Comparison of ENCODE assay signal across 8 cellular contexts in the genomic region with DNA sequence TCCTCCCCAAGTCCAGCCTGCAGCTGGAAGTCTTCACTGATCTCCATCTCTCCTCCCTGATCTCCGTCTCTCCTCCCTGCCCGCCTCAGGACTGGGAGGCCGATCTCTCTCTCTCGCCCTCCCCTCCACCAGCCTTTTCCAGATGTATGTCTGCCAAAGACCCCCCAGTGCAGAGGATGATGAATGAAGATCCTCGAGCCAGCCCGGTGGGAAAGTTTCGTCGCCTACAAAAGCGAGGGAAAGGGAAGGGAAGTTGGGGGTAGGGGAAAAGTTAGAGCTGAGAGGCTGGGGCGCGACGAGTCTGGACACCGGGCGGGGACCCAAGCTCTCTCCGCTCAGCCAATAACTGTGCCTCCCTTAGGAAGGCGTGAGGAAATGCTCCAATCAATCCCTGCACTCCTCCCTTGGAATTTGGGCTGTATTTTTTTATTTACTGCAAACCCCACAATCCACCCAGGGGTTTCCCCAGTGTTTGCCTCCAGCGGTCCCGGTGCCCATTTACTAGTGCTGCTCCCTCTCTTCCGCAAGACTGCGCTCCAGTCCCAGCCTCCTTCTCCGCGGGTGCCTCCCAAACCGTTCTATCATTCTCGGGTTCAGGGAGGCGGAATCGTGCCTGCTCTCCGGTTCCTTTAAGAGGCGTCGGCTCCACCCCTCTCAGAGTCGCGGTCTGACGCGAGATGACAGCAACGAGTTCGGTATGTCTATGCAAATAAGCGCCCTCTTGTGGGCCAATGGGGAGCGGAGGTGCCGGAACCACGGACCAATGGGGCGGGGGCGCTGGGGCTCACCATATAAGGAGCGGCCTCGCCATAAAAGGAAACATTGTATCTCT. TPM values are rescaled to one million over a fixed set of nuclear protein-coding genes. Genes with fewer than 3 reads are reported as not detected.
A peak's percentile ranks its signal among the peaks of the same experiment; 100 is the strongest.
DNase-seq lines count a peak whose midpoint lies in the region; TF ChIP-seq lines count a peak whose summit lies in the region.

A gene (plus strand): TSS at position 818 of the 832 bp plus-strand sequence. CDS start 388 bp downstream, outside the sequence.

- H3K9me3 ChIP-seq in suprapubic skin: no peaks in the 10 kb centered on the region

- TF ChIP-seq CTCF in suprapubic skin (IDR thresholded peaks at IDR 0.05): no peak

- under 1% methylated on average over 37 of the region's 43 CpGs for WGBS in suprapubic skin

- peak within 1 kb of the TSS; percentile 96 for H3K27ac ChIP-seq in suprapubic skin

- TF ChIP-seq EP300 in suprapubic skin (IDR thresholded peaks at IDR 0.05): no peak

- H3K27me3 ChIP-seq in suprapubic skin: no peaks in the 10 kb centered on the region

- peak within 1 kb of the TSS; percentile 94 for H3K4me3 ChIP-seq in suprapubic skin

- POLR2A ChIA-PET in HEK293T (lab: Yijun Ruan, JAX): interaction anchor here (0.7 to 4.3 kb wide), 10 partner anchors 11 to 241 kb away, joined by 3 to 30 read pairs (median 4); a partner anchor contains a TSS

- peaks cover 41% of the 10 kb centered on the region for H3K4me1 ChIP-seq in suprapubic skin

- CTCF ChIA-PET in HEK293T (lab: Yijun Ruan, JAX): interaction anchor here (0.6 to 1.6 kb wide), 5 partner anchors 27 to 678 kb away, joined by 3 to 6 read pairs (median 3); a partner anchor contains a TSS

- peaks cover 3% of the 10 kb centered on the region for H3K36me3 ChIP-seq in suprapubic skin

- DNase-seq in GF-D8 (lab: John Stamatoyannopoulos, UW): peak; percentile 97
- DNase-seq in HEK293T (ENCODE audit: extremely low spot score): peak; percentile 91
- DNase-seq in NAMALWA (ENCODE audit: low spot score): peak; percentile 99
- DNase-seq in SK-N-DZ (ENCODE audit: low spot score): peak; percentile 99
- peak; percentile 99 for DNase-seq in activated naive CD4-positive, alpha-beta T cell treated with anti-CD3 and anti-CD28 coated beads, Interleukin-2, amount 50 U/mL, for 16 hours
- peak; percentile 95 for DNase-seq in germinal center (ENCODE audit: low spot score)
- DNase-seq in non-pigmented ciliary epithelial cell (ENCODE audit: low read depth): peak; percentile 97
- peak; percentile 100 for DNase-seq in suprapubic skin (ENCODE audit: low spot score in 2 of 2)

- no peak for TF ChIP-seq POLR2A in suprapubic skin (IDR thresholded peaks at IDR 0.05)

TF ChIP-seq in HEK293T, 16 proteins besides CTCF, POLR2A, EP300 and RAD21:
- TF ChIP-seq SUZ12 (IDR thresholded peaks at IDR 0.05): no peak
- peak; percentile 91 for TF ChIP-seq L3MBTL2 (conservative IDR thresholded peaks at IDR 0.05)
- TF ChIP-seq, protein P1, sequence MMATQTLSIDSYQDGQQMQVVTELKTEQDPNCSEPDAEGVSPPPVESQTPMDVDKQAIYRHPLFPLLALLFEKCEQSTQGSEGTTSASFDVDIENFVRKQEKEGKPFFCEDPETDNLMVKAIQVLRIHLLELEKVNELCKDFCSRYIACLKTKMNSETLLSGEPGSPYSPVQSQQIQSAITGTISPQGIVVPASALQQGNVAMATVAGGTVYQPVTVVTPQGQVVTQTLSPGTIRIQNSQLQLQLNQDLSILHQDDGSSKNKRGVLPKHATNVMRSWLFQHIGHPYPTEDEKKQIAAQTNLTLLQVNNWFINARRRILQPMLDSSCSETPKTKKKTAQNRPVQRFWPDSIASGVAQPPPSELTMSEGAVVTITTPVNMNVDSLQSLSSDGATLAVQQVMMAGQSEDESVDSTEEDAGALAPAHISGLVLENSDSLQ (IDR thresholded peaks at IDR 0.05): peak; percentile 74
TF ChIP-seq in HEK293T: peak in this region for 2.

RNA-seq across cellular contexts. Expression of the gene that starts here (rescaled TPM):
- 16.7 and 20.2 TPM in 2 replicates for polyA plus RNA-seq in SK-N-DZ (2014; cell fraction: cytosol; rRNA removed)
- 21.8 and 22.7 TPM in 2 replicates for polyA plus RNA-seq in SK-N-DZ (2014; cell fraction: nucleus; rRNA removed)
- total RNA-seq in suprapubic skin: 10 to 100 TPM; 19.6 to 33.2 (median 28.9) TPM

Comparison
In these comparisons a context has a peak if more than half of its experiments do, and no peak if none do; other contexts are left out.
1. Peak in every context shown above with its lines: DNase-seq, H3K4me3 ChIP-seq and H3K27ac ChIP-seq.